Comparison of ENCODE assay signal across 20 cellular contexts in genomic region chr6:43522547-43523263, GRCh38. TPM values are rescaled to one million over a fixed set of nuclear protein-coding genes. Genes with fewer than 3 reads are reported as not detected.
A peak's percentile ranks its signal among the peaks of the same experiment; 100 is the strongest.
DNase-seq lines count a peak whose midpoint lies in the region; ATAC-seq and TF ChIP-seq lines count a peak whose summit lies in the region.
"Had no signal": no experiment of that assay in that cellular context is flagged by ENCODE, and none has a peak within 500 bp of the region (broad histone marks: within the 10 kb centered on the region; RNA-seq: fewer than 3 reads in every experiment).

No MANE protein-coding gene starts in this region.

- no peaks in the 10 kb centered on the region for H3K9me3 ChIP-seq in Caco-2
- H3K9me3 ChIP-seq: BLaER1, neutrophil had no signal

- peaks cover 3 to 20% of the 10 kb centered on the region in 2 donors for H3K36me3 Mint-ChIP-seq in activated naive CD4-positive, alpha-beta T cell treated with anti-CD3 and anti-CD28 coated beads, Interleukin-2, amount 50 U/mL, for 72 hours
- peaks cover 55% of the 10 kb centered on the region for H3K36me3 Mint-ChIP-seq in Caco-2 (ENCODE audit: insufficient read depth, unreplicated experiment)
- H3K36me3 Mint-ChIP-seq in WTC11 = peaks cover 58% of the 10 kb centered on the region
- H3K36me3 Mint-ChIP-seq in stimulated activated effector memory CD8-positive, alpha-beta T cell treated with anti-CD3 and anti-CD28 coated beads, Interleukin-12 subunit alpha, Interleukin-12 subunit beta, amount 100 ng/mL, for 72 hours = no peaks in the 10 kb centered on the region

- H3K4me3 Mint-ChIP-seq in Caco-2 (ENCODE audit: unreplicated experiment) = no peak overlapping the region
- no peak overlapping the region for H3K4me3 Mint-ChIP-seq in WTC11
- no peak overlapping the region for H3K4me3 Mint-ChIP-seq in stimulated activated effector memory CD8-positive, alpha-beta T cell treated with anti-CD3 and anti-CD28 coated beads, Interleukin-12 subunit alpha, Interleukin-12 subunit beta, amount 100 ng/mL, for 72 hours
- H3K4me3 Mint-ChIP-seq: activated B cell treated with CpG ODN at 0.5 μM for 24 hours, memory B cell had no signal

- peak overlapping the region in 1 of 2 donors; percentile 70 for H3K27ac Mint-ChIP-seq in activated naive CD4-positive, alpha-beta T cell treated with anti-CD3 and anti-CD28 coated beads, Interleukin-2, amount 50 U/mL, for 72 hours
- H3K27ac Mint-ChIP-seq in Caco-2 (ENCODE audit: unreplicated experiment) = no peak overlapping the region
- H3K27ac Mint-ChIP-seq in WTC11 = peak overlapping the region; percentile 35; the same call in 1 of the 2 replicates
- peak overlapping the region; percentile 34 for H3K27ac Mint-ChIP-seq in stimulated activated effector memory CD8-positive, alpha-beta T cell treated with anti-CD3 and anti-CD28 coated beads, Interleukin-12 subunit alpha, Interleukin-12 subunit beta, amount 100 ng/mL, for 72 hours
- H3K27ac Mint-ChIP-seq: activated B cell treated with CpG ODN at 0.5 μM for 24 hours, memory B cell had no signal

- H3K9me3 Mint-ChIP-seq in activated naive CD4-positive, alpha-beta T cell treated with anti-CD3 and anti-CD28 coated beads, Interleukin-2, amount 50 U/mL, for 72 hours = no peaks in the 10 kb centered on the region
- H3K9me3 Mint-ChIP-seq in Caco-2 (ENCODE audit: unreplicated experiment) = no peaks in the 10 kb centered on the region
- no peaks in the 10 kb centered on the region for H3K9me3 Mint-ChIP-seq in WTC11
- H3K9me3 Mint-ChIP-seq in stimulated activated effector memory CD8-positive, alpha-beta T cell treated with anti-CD3 and anti-CD28 coated beads, Interleukin-12 subunit alpha, Interleukin-12 subunit beta, amount 100 ng/mL, for 72 hours = no peaks in the 10 kb centered on the region
- H3K9me3 Mint-ChIP-seq: activated B cell treated with CpG ODN at 0.5 μM for 24 hours, memory B cell had no signal

- POLR2A ChIA-PET in Caco-2 (lab: Charles Lee) = no interaction called here
- POLR2A ChIA-PET in WTC11 (lab: Charles Lee) = interaction anchor here (0.6 kb wide), 1 partner anchor 95 kb away, joined by 3 read pairs; no protein-coding TSS in a partner anchor

- no peak for TF ChIP-seq CTCF in Caco-2 (IDR thresholded peaks at IDR 0.05; ENCODE audit: insufficient read depth in 1 of 2, low read depth in 1 of 2, low read length in 1 of 2, severe bottlenecking in 1 of 2, unreplicated experiment in 1 of 2)
- TF ChIP-seq CTCF in WTC11 (IDR thresholded peaks at IDR 0.05) = no peak

- H3K4me3 ChIP-seq in Caco-2 (ENCODE audit: low read depth, low read length) = no peak overlapping the region
- H3K4me3 ChIP-seq: BLaER1 had no signal

- intact Hi-C loops in Caco-2 (cut with micrococcal nuclease; ENCODE audit: unreplicated experiment) = no loop called here

- ATAC-seq in activated naive CD4-positive, alpha-beta T cell treated with anti-CD3 and anti-CD28 coated beads, Interleukin-2, amount 50 U/mL, for 72 hours = peak; percentile 3 to 18
- ATAC-seq in WTC11 = no peak
- no peak for ATAC-seq in stimulated activated effector memory CD8-positive, alpha-beta T cell treated with anti-CD3 and anti-CD28 coated beads, Interleukin-12 subunit alpha, Interleukin-12 subunit beta, amount 100 ng/mL, for 72 hours
- ATAC-seq in GM18868 (IDR thresholded peaks at IDR 0.05; ENCODE audit: unreplicated experiment) = no peak

- TSS peak; percentile 29 for BruUV-seq in Caco-2 (replicated peaks; lab: Mats Ljungman, UMichigan)

- peaks cover 9% of the 10 kb centered on the region for H3K4me1 Mint-ChIP-seq in Caco-2 (ENCODE audit: low read depth, unreplicated experiment)
- H3K4me1 Mint-ChIP-seq in WTC11 = no peaks in the 10 kb centered on the region
- H3K4me1 Mint-ChIP-seq in stimulated activated effector memory CD8-positive, alpha-beta T cell treated with anti-CD3 and anti-CD28 coated beads, Interleukin-12 subunit alpha, Interleukin-12 subunit beta, amount 100 ng/mL, for 72 hours = no peaks in the 10 kb centered on the region
- H3K4me1 Mint-ChIP-seq: activated B cell treated with CpG ODN at 0.5 μM for 24 hours, memory B cell had no signal

- H3K27me3 Mint-ChIP-seq in Caco-2 (ENCODE audit: insufficient read depth, unreplicated experiment) (no peaks in the 10 kb centered on the region), WTC11 (ENCODE audit: low read depth) (no peaks in the 10 kb centered on the region)
- H3K27me3 Mint-ChIP-seq: activated B cell treated with CpG ODN at 0.5 μM for 24 hours, memory B cell had no signal

- no peak for DNase-seq in activated naive CD4-positive, alpha-beta T cell treated with anti-CD3 and anti-CD28 coated beads, Interleukin-2, amount 50 U/mL, for 72 hours (ENCODE audit: low spot score in 2 of 2)
- no peak for DNase-seq in activated naive CD4-positive, alpha-beta T cell treated with Interleukin-2 at 50 U/mL for 16 hours
- no peak for DNase-seq in Caco-2
- no peak for DNase-seq in WTC11 (ENCODE audit: low spot score)
- no peak for DNase-seq in stimulated activated effector memory CD8-positive, alpha-beta T cell treated with anti-CD3 and anti-CD28 coated beads, Interleukin-12 subunit alpha, Interleukin-12 subunit beta, amount 100 ng/mL, for 72 hours (ENCODE audit: low spot score in 2 of 2)
- no peak for DNase-seq in stimulated activated naive CD4-positive, alpha-beta T cell (lab: John Stamatoyannopoulos, UW)
- DNase-seq in pons (ENCODE audit: low spot score) = no peak
- DNase-seq: activated B cell treated with CpG ODN at 0.5 μM for 24 hours; glutamatergic neuron; NCI-H1930; NCI-H226; NCI-H774; stimulated activated CD8-positive, alpha-beta memory T cell treated with anti-CD3 and anti-CD28 coated beads, Interleukin-4, amount 100 ng/mL, for 48 hours; T1000 had no signal

- H3K36me3 ChIP-seq in Caco-2 (ENCODE audit: control insufficient read depth, insufficient read depth, low read length) = peaks cover 5% of the 10 kb centered on the region

- peaks cover 17% of the 10 kb centered on the region for H3K4me1 ChIP-seq in Caco-2

- H3K27me3 ChIP-seq in Caco-2 (replicated peaks; ENCODE audit: control insufficient read depth, insufficient read depth, low read length) = no peaks in the 10 kb centered on the region
- H3K27me3 ChIP-seq: BLaER1, neutrophil had no signal

- CTCF ChIA-PET in Caco-2 (lab: Charles Lee) = no interaction called here
- CTCF ChIA-PET in WTC11 (lab: Charles Lee) = interaction anchor here (1.1 kb wide), 1 partner anchor 26 kb away, joined by 3 read pairs; no protein-coding TSS in a partner anchor

TF ChIP-seq in WTC11, 78 proteins besides CTCF, POLR2A, EP300 and RAD21:
- no peak for TF ChIP-seq ZNF423 (CRISPR knock-in tag; IDR thresholded peaks at IDR 0.05)
- TF ChIP-seq HMGA2 (CRISPR knock-in tag; IDR thresholded peaks at IDR 0.05) = no peak
- TF ChIP-seq TP53 (CRISPR knock-in tag; IDR thresholded peaks at IDR 0.05) = no peak
- no peak for TF ChIP-seq GABPB1 (CRISPR knock-in tag; IDR thresholded peaks at IDR 0.05)
- no peak for TF ChIP-seq EMX1 (CRISPR knock-in tag; IDR thresholded peaks at IDR 0.05)
- no peak for TF ChIP-seq GRHL2 (CRISPR knock-in tag; IDR thresholded peaks at IDR 0.05; ENCODE audit: insufficient replicate concordance, severe bottlenecking)
- TF ChIP-seq NR3C1 (CRISPR knock-in tag; conservative IDR thresholded peaks at IDR 0.05; ENCODE audit: low read depth) = no peak
- TF ChIP-seq FOXP4 (CRISPR knock-in tag; IDR thresholded peaks at IDR 0.05) = no peak
- TF ChIP-seq ERG (CRISPR knock-in tag; IDR thresholded peaks at IDR 0.05) = no peak
- TF ChIP-seq TEAD1 (CRISPR knock-in tag; IDR thresholded peaks at IDR 0.05) = no peak
- TF ChIP-seq SOX15 (CRISPR knock-in tag; IDR thresholded peaks at IDR 0.05) = no peak

RNA-seq across cellular contexts. Expression of gene POLR1C, which starts 5.8 kb away (rescaled TPM):
- 10 to 100 TPM; 34.2 to 57.1 TPM for total RNA-seq in activated naive CD4-positive, alpha-beta T cell treated with anti-CD3 and anti-CD28 coated beads, Interleukin-2, amount 50 U/mL, for 72 hours
- total RNA-seq in Caco-2 (2022) (43.7 and 45.1 TPM in 2 replicates), WTC11 (2021) (32.8 to 46.6 TPM (median 34.2 TPM) in 3 replicates)

RNA-seq across cellular contexts. Expression of gene YIPF3, which starts 6.0 kb away (rescaled TPM):
- 10 to 100 TPM; 40.7 to 49.1 TPM for total RNA-seq in activated naive CD4-positive, alpha-beta T cell treated with anti-CD3 and anti-CD28 coated beads, Interleukin-2, amount 50 U/mL, for 72 hours
- 83.3 and 99.8 TPM in 2 replicates for total RNA-seq in Caco-2 (2022)
- 79.1 to 82.4 TPM (median 81.3 TPM) in 3 replicates for total RNA-seq in WTC11 (2021)

RNA-seq across cellular contexts. Expression of gene LRRC73, which starts 12.6 kb away (rescaled TPM):
- total RNA-seq in activated naive CD4-positive, alpha-beta T cell treated with anti-CD3 and anti-CD28 coated beads, Interleukin-2, amount 50 U/mL, for 72 hours = under 1 TPM; 0.12 to 0.48 TPM
- 0.14 and 0.19 TPM in 2 replicates for total RNA-seq in Caco-2 (2022)
- total RNA-seq in WTC11 (2021) = 0.73 to 1.4 TPM (median 0.76 TPM) in 3 replicates
- total RNA-seq: kidney epithelial cell, urinary bladder had no signal

RNA-seq across cellular contexts. Expression of gene TJAP1, which starts 45.3 kb away (rescaled TPM):
- total RNA-seq in activated naive CD4-positive, alpha-beta T cell treated with anti-CD3 and anti-CD28 coated beads, Interleukin-2, amount 50 U/mL, for 72 hours = 10 to 100 TPM; 23.0 to 35.0 TPM
- 34.0 and 39.4 TPM in 2 replicates for total RNA-seq in Caco-2 (2022)
- total RNA-seq in WTC11 (2021) = 40.2 to 40.8 TPM (median 40.4 TPM) in 3 replicates

RNA-seq across cellular contexts. Expression of gene XPO5, which starts 53.1 kb away (rescaled TPM):
- 100 to 1,000 TPM; 109 to 110 TPM for total RNA-seq in activated naive CD4-positive, alpha-beta T cell treated with anti-CD3 and anti-CD28 coated beads, Interleukin-2, amount 50 U/mL, for 72 hours
- total RNA-seq in Caco-2 (2022) = 79.3 and 93.4 TPM in 2 replicates
- 84.9 to 97.8 TPM (median 86.0 TPM) in 3 replicates for total RNA-seq in WTC11 (2021)

Comparison
In these comparisons a context has a peak if more than half of its experiments do, and no peak if none do; other contexts are left out.
1. ATAC-seq: peak in activated naive CD4-positive, alpha-beta T cell treated with anti-CD3 and anti-CD28 coated beads, Interleukin-2, amount 50 U/mL, for 72 hours (2 of 2); none in WTC11 (single experiment), stimulated activated effector memory CD8-positive, alpha-beta T cell treated with anti-CD3 and anti-CD28 coated beads, Interleukin-12 subunit alpha, Interleukin-12 subunit beta, amount 100 ng/mL, for 72 hours (single experiment) and GM18868 (single experiment).